In genomic region chr3:101687142-101687931, GRCh38 we compare ENCODE assay signal across 8 cellular contexts. TPM values are rescaled to one million over a fixed set of nuclear protein-coding genes. Genes with fewer than 3 reads are reported as not detected.
DNase-seq lines count a peak whose midpoint lies in the region; ATAC-seq, FAIRE-seq and TF ChIP-seq lines count a peak whose summit lies in the region.

No MANE protein-coding gene starts in this region.

- H3K27me3 Mint-ChIP-seq in activated T-cell treated with anti-CD3 and anti-CD28 coated beads, Interleukin-2, amount 50 U/mL, for 4 hours (ENCODE audit: low read depth): no peaks in the 10 kb centered on the region

- TF ChIP-seq CTCF in bronchial epithelial cell (IDR thresholded peaks at IDR 0.05; ENCODE audit: insufficient read depth, low read length, severe bottlenecking) (no peak), lung (IDR thresholded peaks at IDR 0.05; ENCODE audit: control extremely low read depth, extremely low read depth) (no peak), upper lobe of left lung (IDR thresholded peaks at IDR 0.05) (no peak)

- H3K27me3 ChIP-seq in bronchial epithelial cell (ENCODE audit: control insufficient read depth, insufficient read depth, low read length) (no peaks in the 10 kb centered on the region), lung (ENCODE audit: control insufficient read depth, insufficient read depth) (no peaks in the 10 kb centered on the region), upper lobe of left lung (no peaks in the 10 kb centered on the region)

- H3K4me1 ChIP-seq in lung (ENCODE audit: control insufficient read depth in 2 of 2, insufficient read depth in 2 of 2, low read length in 2 of 2) (peaks cover 7 to 11% of the 10 kb centered on the region in 2 donors), upper lobe of left lung (peaks cover 36 to 60% (median 44%) of the 10 kb centered on the region in 4 donors)

- H3K4me1 Mint-ChIP-seq in activated T-cell treated with anti-CD3 and anti-CD28 coated beads, Interleukin-2, amount 50 U/mL, for 4 hours (ENCODE audit: low read depth): peaks cover 26% of the 10 kb centered on the region

- ATAC-seq in activated T-cell treated with anti-CD3 and anti-CD28 coated beads, Interleukin-2, amount 50 U/mL, for 4 hours: no peak
- ATAC-seq in lung (ENCODE audit: insufficient read depth, low FRiP score) (no peak), upper lobe of left lung (ENCODE audit: low FRiP score in 2 of 2) (no peak), GM19463 (IDR thresholded peaks at IDR 0.05; ENCODE audit: unreplicated experiment) (no peak)

- H3K36me3 ChIP-seq in bronchial epithelial cell (ENCODE audit: control insufficient read depth, insufficient read depth, low read length) (peaks cover 3% of the 10 kb centered on the region), lung (ENCODE audit: control insufficient read depth in 2 of 2, insufficient read depth in 2 of 2, low read length in 2 of 2) (peaks cover under 1 to 9% of the 10 kb centered on the region in 2 donors), upper lobe of left lung (peaks cover 3 to 32% (median 8%) of the 10 kb centered on the region in 4 donors)

- H3K27ac ChIP-seq in lung (ENCODE audit: low read depth in 1 of 2, low read length in 1 of 2) (peak overlapping the region; percentile 90 to 92), upper lobe of left lung (peak overlapping the region; percentile 87 to 92 (median 90))

- WGBS in lung, 2 donors: 43% methylated on average over 25 of the region's 25 CpGs
- 45 to 58% methylated on average over 24 to 25 of the region's 25 CpGs for WGBS in upper lobe of left lung, 2 donors

- FAIRE-seq in bronchial epithelial cell (lab: Jason Lieb, UNC): no peak

- DNase-seq in activated T-cell treated with anti-CD3 and anti-CD28 coated beads, Interleukin-2, amount 50 U/mL, for 4 hours: no peak
- DNase-seq in activated T-cell treated with anti-CD3 and anti-CD28 coated beads, Interleukin-2, amount 50 U/mL, for 1 hour: no peak
- DNase-seq in bronchial epithelial cell (ENCODE audit: low read depth): peak; percentile 32
- no peak for DNase-seq in lung (ENCODE audit: low spot score)
- peak in 1 of 2 donors; percentile 16 for DNase-seq in upper lobe of left lung
- no peak for DNase-seq in stimulated activated CD4-positive, alpha-beta T cell treated with anti-CD3 and anti-CD28 coated beads, Interleukin-2, amount 100 ng/mL, for 48 hours
- DNase-seq in DMS79 treated with DMSO at 0.1 percent for 48 hours (lab: John Stamatoyannopoulos, UW): no peak

- TF ChIP-seq EP300 in upper lobe of left lung (IDR thresholded peaks at IDR 0.05): no peak

- no peak for TF ChIP-seq POLR2A in upper lobe of left lung (IDR thresholded peaks at IDR 0.05)

- H3K4me3 ChIP-seq in bronchial epithelial cell (ENCODE audit: low read depth, low read length): peak overlapping the region; percentile 7
- peak overlapping the region; percentile 47 for H3K4me3 ChIP-seq in lung
- H3K4me3 ChIP-seq in upper lobe of left lung: peak overlapping the region; percentile 38 to 63 (median 53)

- H3K36me3 Mint-ChIP-seq in activated T-cell treated with anti-CD3 and anti-CD28 coated beads, Interleukin-2, amount 50 U/mL, for 4 hours (ENCODE audit: insufficient read depth): peaks cover 28% of the 10 kb centered on the region

- peak overlapping the region; percentile 99 for H3K4me3 Mint-ChIP-seq in activated T-cell treated with anti-CD3 and anti-CD28 coated beads, Interleukin-2, amount 50 U/mL, for 4 hours

- H3K9me3 Mint-ChIP-seq in activated T-cell treated with anti-CD3 and anti-CD28 coated beads, Interleukin-2, amount 50 U/mL, for 4 hours: no peaks in the 10 kb centered on the region

- H3K9me3 ChIP-seq in lung (ENCODE audit: control insufficient read depth in 2 of 2, insufficient read depth in 1 of 2, low read length in 1 of 2): no peaks in the 10 kb centered on the region
- no peaks in the 10 kb centered on the region for H3K9me3 ChIP-seq in upper lobe of left lung

RNA-seq across cellular contexts. Expression of gene RPL24, which starts 0.8 kb away (rescaled TPM):
- 1,000 to 10,000 TPM; 2,191 to 2,257 (median 2,224) TPM for total RNA-seq in activated T-cell treated with anti-CD3 and anti-CD28 coated beads, Interleukin-2, amount 50 U/mL, for 4 hours
- 1,828 and 1,902 TPM in 2 replicates for total RNA-seq in bronchial epithelial cell
- 1,000 to 10,000 TPM in 1 of 2 donors, 100 to 1,000 TPM in 1; 883 to 1,468 TPM for total RNA-seq in lung
- polyA plus RNA-seq in lung: 1,000 to 10,000 TPM; 1,147 to 4,516 TPM
- total RNA-seq in upper lobe of left lung: 1,000 to 10,000 TPM in 1 of 6 donors, 100 to 1,000 TPM in 5; 695 to 1,240 (median 904) TPM

RNA-seq across cellular contexts. Expression of gene ZBTB11, which starts 10.4 kb away (rescaled TPM):
- total RNA-seq in activated T-cell treated with anti-CD3 and anti-CD28 coated beads, Interleukin-2, amount 50 U/mL, for 4 hours: 10 to 100 TPM; 24.1 to 25.8 (median 24.8) TPM
- total RNA-seq in bronchial epithelial cell (30.3 and 34.2 TPM in 2 replicates), lung (10 to 100 TPM; 14.3 to 42.5 TPM), upper lobe of left lung (10 to 100 TPM; 16.3 to 41.4 (median 19.8) TPM)
- polyA plus RNA-seq in lung: 1 to 10 TPM; 7.5 to 9.3 TPM

RNA-seq across cellular contexts. Expression of gene CEP97, which starts 37.1 kb away (rescaled TPM):
- 10 to 100 TPM; 11.8 to 14.1 (median 12.9) TPM for total RNA-seq in activated T-cell treated with anti-CD3 and anti-CD28 coated beads, Interleukin-2, amount 50 U/mL, for 4 hours
- 12.0 and 13.4 TPM in 2 replicates for total RNA-seq in bronchial epithelial cell
- 10 to 100 TPM; 11.1 to 21.0 TPM for total RNA-seq in lung
- 1 to 10 TPM; 1.9 to 2.1 TPM for polyA plus RNA-seq in lung
- 10 to 100 TPM in 1 of 6 donors, 1 to 10 TPM in 5; 4.7 to 14.9 (median 7.7) TPM for total RNA-seq in upper lobe of left lung
